1 cellular context compared by ENCODE assay signal in genomic region chrX:109927663-109928273, GRCh38.
TF ChIP-seq lines count a peak whose summit lies in the region.

No MANE protein-coding gene starts in this region.

TF ChIP-seq in GM23338, 12 proteins besides CTCF, POLR2A, EP300 and RAD21 (continued from another document):
- TF ChIP-seq ZNF462 (CRISPR knock-in tag; IDR thresholded peaks at IDR 0.05) (no peak), JUNB (IDR thresholded peaks at IDR 0.05; ENCODE audit: unreplicated experiment) (no peak), NANOG (IDR thresholded peaks at IDR 0.05; ENCODE audit: borderline replicate concordance) (no peak), POLR2AphosphoS5 (IDR thresholded peaks at IDR 0.05; ENCODE audit: low read depth) (no peak), ZNF331 (CRISPR knock-in tag; IDR thresholded peaks at IDR 0.05; ENCODE audit: low read depth) (no peak), ZNF114 (CRISPR knock-in tag; IDR thresholded peaks at IDR 0.05) (no peak)
- TF ChIP-seq, protein P1, sequence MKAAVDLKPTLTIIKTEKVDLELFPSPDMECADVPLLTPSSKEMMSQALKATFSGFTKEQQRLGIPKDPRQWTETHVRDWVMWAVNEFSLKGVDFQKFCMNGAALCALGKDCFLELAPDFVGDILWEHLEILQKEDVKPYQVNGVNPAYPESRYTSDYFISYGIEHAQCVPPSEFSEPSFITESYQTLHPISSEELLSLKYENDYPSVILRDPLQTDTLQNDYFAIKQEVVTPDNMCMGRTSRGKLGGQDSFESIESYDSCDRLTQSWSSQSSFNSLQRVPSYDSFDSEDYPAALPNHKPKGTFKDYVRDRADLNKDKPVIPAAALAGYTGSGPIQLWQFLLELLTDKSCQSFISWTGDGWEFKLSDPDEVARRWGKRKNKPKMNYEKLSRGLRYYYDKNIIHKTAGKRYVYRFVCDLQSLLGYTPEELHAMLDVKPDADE (IDR thresholded peaks at IDR 0.05), result no peak
